In the genomic region with DNA sequence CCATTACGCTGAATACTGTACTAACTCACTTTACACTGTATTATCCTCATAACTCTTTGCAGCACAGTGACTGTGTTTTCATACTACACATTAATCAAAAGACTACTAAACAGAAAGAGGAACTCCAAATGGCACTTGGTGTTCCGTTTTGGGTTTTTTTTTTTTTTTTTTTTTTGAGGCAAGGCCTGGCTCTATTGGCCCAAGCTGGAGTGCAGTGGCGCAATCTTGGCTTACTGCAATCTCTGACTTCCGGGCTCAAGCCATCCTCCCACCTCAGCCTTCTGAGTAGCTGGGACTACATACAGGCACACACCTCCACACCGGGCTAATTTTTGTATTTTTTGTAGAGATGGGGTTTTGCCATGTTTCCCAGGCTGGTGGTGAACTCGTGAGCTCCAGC, we compare ENCODE assay signal across 8 cellular contexts. TPM values are rescaled to one million over a fixed set of nuclear protein-coding genes. Genes with fewer than 3 reads are reported as not detected.
A peak's percentile ranks its signal among the peaks of the same experiment; 100 is the strongest.
DNase-seq lines count a peak whose midpoint lies in the region; ATAC-seq and TF ChIP-seq lines count a peak whose summit lies in the region.

No MANE protein-coding gene starts in this region.

- no peaks in the 10 kb centered on the region for H3K27me3 Mint-ChIP-seq in type B pancreatic cell

- intact Hi-C loops in sciatic nerve (cut with DNase I): no loop called here

- peaks cover 0 to 5% of the 10 kb centered on the region in 2 donors for H3K9me3 Mint-ChIP-seq in activated naive CD4-positive, alpha-beta T cell treated with anti-CD3 and anti-CD28 coated beads, Interleukin-2, amount 50 U/mL, for 72 hours
- peaks cover 5% of the 10 kb centered on the region for H3K9me3 Mint-ChIP-seq in type B pancreatic cell

- peak overlapping the region in 1 of 2 donors; percentile 62 for H3K27ac Mint-ChIP-seq in activated naive CD4-positive, alpha-beta T cell treated with anti-CD3 and anti-CD28 coated beads, Interleukin-2, amount 50 U/mL, for 72 hours
- H3K27ac Mint-ChIP-seq in type B pancreatic cell: no peak overlapping the region

- ATAC-seq in HG03175 (IDR thresholded peaks at IDR 0.05; ENCODE audit: unreplicated experiment) (peak; percentile 88), sciatic nerve (peak; percentile 76)
- ATAC-seq in activated naive CD4-positive, alpha-beta T cell treated with anti-CD3 and anti-CD28 coated beads, Interleukin-2, amount 50 U/mL, for 72 hours: peak; percentile 47 to 80

- peaks cover 13 to 23% of the 10 kb centered on the region in 2 donors for H3K36me3 Mint-ChIP-seq in activated naive CD4-positive, alpha-beta T cell treated with anti-CD3 and anti-CD28 coated beads, Interleukin-2, amount 50 U/mL, for 72 hours
- peaks cover 6% of the 10 kb centered on the region for H3K36me3 Mint-ChIP-seq in type B pancreatic cell

- peaks cover 5% of the 10 kb centered on the region for H3K4me1 Mint-ChIP-seq in type B pancreatic cell (ENCODE audit: unreplicated experiment)

- DNase-seq in stimulated activated naive CD4-positive, alpha-beta T cell (lab: John Stamatoyannopoulos, UW): peak in 5 of 6 experiments; percentile 1 to 55 (median 11)
- no peak for DNase-seq in stimulated activated naive CD4-positive, alpha-beta T cell treated with Interleukin-2 at 50 U/mL for 16 hours (lab: John Stamatoyannopoulos, UW)
- no peak for DNase-seq in activated naive CD4-positive, alpha-beta T cell treated with anti-CD3 and anti-CD28 coated beads, Interleukin-2, amount 50 U/mL, for 72 hours (ENCODE audit: low spot score in 2 of 2)
- peak; percentile 65 for DNase-seq in sciatic nerve (ENCODE audit: low spot score)
- no peak for DNase-seq in type B pancreatic cell (ENCODE audit: extremely low spot score, unreplicated experiment)
- no peak for DNase-seq in NCI-H2029 (lab: John Stamatoyannopoulos, UW)
- DNase-seq in activated effector memory CD4-positive, alpha-beta T cell treated with anti-CD3 and anti-CD28 coated beads, Interleukin-2, amount 50 U/mL, for 16 hours: no peak

- no peak overlapping the region for H3K4me3 Mint-ChIP-seq in type B pancreatic cell

- TF ChIP-seq CTCF in type B pancreatic cell (conservative IDR thresholded peaks at IDR 0.05): no peak

RNA-seq across cellular contexts. Expression of a gene that starts 10.7 kb away (rescaled TPM):
- total RNA-seq in activated naive CD4-positive, alpha-beta T cell treated with anti-CD3 and anti-CD28 coated beads, Interleukin-2, amount 50 U/mL, for 72 hours: 10 to 100 TPM in 1 of 2 donors, 1 to 10 TPM in 1; 8.4 to 13.6 TPM
- total RNA-seq in sciatic nerve (18.2 TPM), type B pancreatic cell (ENCODE audit: low replicate concordance) (11.2 and 16.6 TPM in 2 replicates)

Comparison
In these comparisons a context has a peak if more than half of its experiments do, and no peak if none do; other contexts are left out.
1. DNase-seq: peak in stimulated activated naive CD4-positive, alpha-beta T cell (5 of 6) and sciatic nerve (single experiment); none in stimulated activated naive CD4-positive, alpha-beta T cell treated with Interleukin-2 at 50 U/mL for 16 hours (single experiment), activated naive CD4-positive, alpha-beta T cell treated with anti-CD3 and anti-CD28 coated beads, Interleukin-2, amount 50 U/mL, for 72 hours (0 of 2), type B pancreatic cell (single experiment), NCI-H2029 (single experiment) and activated effector memory CD4-positive, alpha-beta T cell treated with anti-CD3 and anti-CD28 coated beads, Interleukin-2, amount 50 U/mL, for 16 hours (single experiment).
2. Peak in every context shown above with its lines, with median percentiles within 50 percentile points of each other: ATAC-seq.